In the genomic region with DNA sequence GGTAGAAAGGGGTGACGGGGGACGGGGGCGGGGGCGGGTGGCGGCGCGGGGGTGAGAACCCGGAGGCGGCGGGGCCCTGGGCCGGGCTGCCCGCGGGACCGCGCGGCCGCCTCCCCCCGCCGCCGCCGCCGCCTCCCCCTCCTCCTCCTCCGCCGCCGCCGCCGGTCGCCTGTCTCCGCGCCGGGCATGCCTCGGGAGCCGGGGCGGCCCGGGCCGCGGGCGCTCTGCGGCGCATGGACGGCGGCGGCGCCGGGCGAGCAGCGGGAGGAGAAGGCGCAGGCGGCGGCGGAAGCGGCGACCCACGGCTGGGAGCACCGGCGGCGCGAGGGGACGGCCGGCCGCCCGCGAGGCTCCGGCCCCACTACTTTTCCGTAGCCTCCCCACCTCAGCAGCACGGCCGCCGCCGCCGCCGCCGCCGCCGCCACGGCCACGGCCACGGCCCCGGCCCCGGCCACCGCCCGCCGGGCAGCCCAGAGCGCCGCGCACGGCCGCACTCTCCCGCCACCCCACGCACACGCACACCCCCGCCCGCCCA, we compare ENCODE assay signal across 8 cellular contexts.
DNase-seq lines count a peak whose midpoint lies in the region; ATAC-seq and TF ChIP-seq lines count a peak whose summit lies in the region.

A gene (plus strand): TSS at position 161 of the 535 bp plus-strand sequence.

- no peak within 1 kb of the TSS for H3K27ac ChIP-seq in RWPE1

- TF ChIP-seq CTCF in astrocyte of the cerebellum (IDR thresholded peaks at IDR 0.05; ENCODE audit: low read depth, low read length, missing control alignments), result no peak
- TF ChIP-seq CTCF in RWPE1 (conservative IDR thresholded peaks at IDR 0.05; ENCODE audit: low read depth), result no peak

- in situ Hi-C loops in astrocyte of the cerebellum (cut with HindIII; ENCODE audit: low sequenced_read_pairs), result no loop called here

- CTCF ChIA-PET in RWPE1 (lab: Yijun Ruan, JAX), result no interaction called here

- POLR2A ChIA-PET in RWPE1 (lab: Yijun Ruan, JAX; ENCODE audit: low non-redundant PET), result no interaction called here

- H3K36me3 Mint-ChIP-seq in stimulated activated naive B cell treated with anti-CD40 and anti-IgM and Interleukin-4, amounts not matched to agents 10 μg/mL and 1 μg/mL and 100 μg/mL, for 72 hours, result peaks cover 0 to 4% of the 10 kb centered on the region in 2 donors

- peak; percentile 44 for ATAC-seq in HG02642 (IDR thresholded peaks at IDR 0.05; ENCODE audit: poor library complexity, unreplicated experiment)
- peak; percentile 23 to 24 for ATAC-seq in stimulated activated naive B cell treated with anti-CD40 and anti-IgM and Interleukin-4, amounts not matched to agents 10 μg/mL and 1 μg/mL and 100 μg/mL, for 72 hours (replicated peaks)

- peaks cover 49 to 78% of the 10 kb centered on the region in 2 donors for H3K27me3 Mint-ChIP-seq in stimulated activated naive B cell treated with anti-CD40 and anti-IgM and Interleukin-4, amounts not matched to agents 10 μg/mL and 1 μg/mL and 100 μg/mL, for 72 hours

- H3K4me3 ChIP-seq in astrocyte of the cerebellum (ENCODE audit: low read depth, low read length), result peak within 1 kb of the TSS; percentile 52

- peak within 1 kb of the TSS; percentile 84 to 90 for H3K4me3 Mint-ChIP-seq in stimulated activated naive B cell treated with anti-CD40 and anti-IgM and Interleukin-4, amounts not matched to agents 10 μg/mL and 1 μg/mL and 100 μg/mL, for 72 hours

- H3K4me1 Mint-ChIP-seq in stimulated activated naive B cell treated with anti-CD40 and anti-IgM and Interleukin-4, amounts not matched to agents 10 μg/mL and 1 μg/mL and 100 μg/mL, for 72 hours, result peaks cover 12 to 26% of the 10 kb centered on the region in 2 donors

- peak within 1 kb of the TSS; percentile 79 for H3K27ac Mint-ChIP-seq in stimulated activated naive B cell treated with anti-CD40 and anti-IgM and Interleukin-4, amounts not matched to agents 10 μg/mL and 1 μg/mL and 100 μg/mL, for 72 hours

- H3K9me3 Mint-ChIP-seq in stimulated activated naive B cell treated with anti-CD40 and anti-IgM and Interleukin-4, amounts not matched to agents 10 μg/mL and 1 μg/mL and 100 μg/mL, for 72 hours, result no peaks in the 10 kb centered on the region

- DNase-seq in ELR (ENCODE audit: low read depth) (peak; percentile 13), astrocyte of the cerebellum (ENCODE audit: low read depth) (no peak), iPS-NIHi7 (ENCODE audit: extremely low spot score) (peak; percentile 17), RWPE1 (ENCODE audit: low spot score) (no peak), DMS79 treated with DMSO at 0.1 percent for 48 hours (lab: John Stamatoyannopoulos, UW) (no peak)
- no peak for DNase-seq in stimulated activated naive B cell treated with anti-CD40 and anti-IgM and Interleukin-4, amounts not matched to agents 10 μg/mL and 1 μg/mL and 100 μg/mL, for 72 hours
- DNase-seq in activated CD4-positive, alpha-beta T cell treated with anti-CD3 and anti-CD28 coated beads, Interleukin-2, amount 50 U/mL, for 4 hours, result no peak

Comparison
In these comparisons a context has a peak if more than half of its experiments do, and no peak if none do; other contexts are left out.
1. DNase-seq: peak in ELR (single experiment) and iPS-NIHi7 (single experiment); none in astrocyte of the cerebellum (single experiment), stimulated activated naive B cell treated with anti-CD40 and anti-IgM and Interleukin-4, amounts not matched to agents 10 μg/mL and 1 μg/mL and 100 μg/mL, for 72 hours (single experiment), RWPE1 (single experiment), DMS79 treated with DMSO at 0.1 percent for 48 hours (single experiment) and activated CD4-positive, alpha-beta T cell treated with anti-CD3 and anti-CD28 coated beads, Interleukin-2, amount 50 U/mL, for 4 hours (0 of 2).